In the genomic region with DNA sequence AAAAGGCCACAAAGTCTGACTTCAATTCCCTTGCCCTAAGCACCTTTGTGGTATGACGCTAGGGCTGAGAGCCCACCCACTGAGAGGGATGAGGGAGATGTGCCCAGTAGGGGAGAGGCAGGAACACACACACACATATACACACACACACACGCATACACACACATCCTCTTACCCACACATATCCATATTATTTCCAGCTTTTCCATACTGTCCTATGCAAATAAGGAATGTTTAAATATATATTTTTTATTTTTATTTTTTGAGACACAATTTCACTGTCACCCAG, we compare ENCODE assay signal across 21 cellular contexts. TPM values are rescaled to one million over a fixed set of nuclear protein-coding genes. Genes with fewer than 3 reads are reported as not detected.
DNase-seq lines count a peak whose midpoint lies in the region; ATAC-seq and TF ChIP-seq lines count a peak whose summit lies in the region.
"Had no signal": no experiment of that assay in that cellular context is flagged by ENCODE, and none has a peak within 500 bp of the region (broad histone marks: within the 10 kb centered on the region; RNA-seq: fewer than 3 reads in every experiment).

No MANE protein-coding gene starts in this region.

- no peak overlapping the region for H3K4me3 ChIP-seq in HCT116 (replicated peaks in 1 of 2; ENCODE audit: low read depth in 1 of 2, low read length in 2 of 2)
- no peak overlapping the region for H3K4me3 ChIP-seq in SK-N-MC
- H3K4me3 ChIP-seq in fibroblast of pulmonary artery (replicated peaks; ENCODE audit: low read depth, low read length): no peak overlapping the region
- H3K4me3 ChIP-seq: GM23248 had no signal

- no peaks in the 10 kb centered on the region for H3K27me3 ChIP-seq in HCT116 (ENCODE audit: insufficient read depth, low read length)

- H3K27ac ChIP-seq in HCT116 (ENCODE audit: low read depth, low read length): 0 out of 2 replicates have a peak overlapping the region, but pooled peaks have one; percentile 5
- H3K27ac ChIP-seq in SK-N-MC: peak overlapping the region; percentile 62; the same call in 1 of the 2 replicates
- H3K27ac ChIP-seq: GM23248 had no signal

- TF ChIP-seq RAD21 in HCT116 (IDR thresholded peaks at IDR 0.05; ENCODE audit: low read depth): no peak

- H3K79me2 ChIP-seq in HCT116 (ENCODE audit: insufficient read depth, low read length): peaks cover 63% of the 10 kb centered on the region

- no peaks in the 10 kb centered on the region for H3K9me3 ChIP-seq in HCT116 (ENCODE audit: control insufficient read depth in 1 of 2, insufficient read depth in 1 of 2, low read depth in 1 of 2, low read length in 2 of 2)
- H3K9me3 ChIP-seq in SK-N-MC (ENCODE audit: low read depth, low read length): no peaks in the 10 kb centered on the region

- peak overlapping the region; percentile 93 for H3K27ac Mint-ChIP-seq in progenitor cell of endocrine pancreas
- H3K27ac Mint-ChIP-seq: CD4-positive, alpha-beta T cell had no signal

- CTCF ChIA-PET in HCT116 (lab: Charles Lee): no interaction called here

- RAD21 ChIA-PET in HCT116 (lab: Charles Lee; ENCODE audit: low non-redundant PET in 1 of 2, low total read pairs in 2 of 2, uncharacterized antibody in 2 of 2, unreplicated experiment in 2 of 2): no interaction called here

- H2AFZ ChIP-seq in HCT116 (ENCODE audit: low read depth, low read length, poor library complexity, severe bottlenecking): no peak overlapping the region
- H2AFZ ChIP-seq: GM23248 had no signal

- H3K4me3 Mint-ChIP-seq in progenitor cell of endocrine pancreas (ENCODE audit: low read depth): no peak overlapping the region
- H3K4me3 Mint-ChIP-seq: CD4-positive, alpha-beta T cell had no signal

- ATAC-seq in HCT116 (no peak), HG02884 (IDR thresholded peaks at IDR 0.05; ENCODE audit: unreplicated experiment) (no peak)

- no peak for TF ChIP-seq CTCF in HCT116 (IDR thresholded peaks at IDR 0.05 in 2 of 3, conservative IDR thresholded peaks at IDR 0.05 in 1 of 3; ENCODE audit: borderline replicate concordance in 1 of 3, insufficient read depth in 1 of 3, low read depth in 2 of 3, low read length in 2 of 3)
- TF ChIP-seq CTCF in fibroblast of pulmonary artery (IDR thresholded peaks at IDR 0.05; ENCODE audit: low read length, missing control alignments): no peak
- no peak for TF ChIP-seq CTCF in progenitor cell of endocrine pancreas (IDR thresholded peaks at IDR 0.05; ENCODE audit: unreplicated experiment)

- H3K4me1 ChIP-seq in HCT116 (ENCODE audit: control insufficient read depth in 1 of 2, insufficient read depth in 2 of 2, low read length in 2 of 2): peaks cover 0 to 12% of the 10 kb centered on the region in 2 experiments; a peak in 1 of 4 replicates

- H4K20me1 ChIP-seq in HCT116 (ENCODE audit: insufficient read depth): no peaks in the 10 kb centered on the region

- H3K9me2 ChIP-seq in HCT116 (ENCODE audit: insufficient read depth): no peaks in the 10 kb centered on the region

- H3K4me2 ChIP-seq in HCT116 (ENCODE audit: low read length): no peak overlapping the region

- H3K27me3 Mint-ChIP-seq in progenitor cell of endocrine pancreas: no peaks in the 10 kb centered on the region
- H3K27me3 Mint-ChIP-seq: CD4-positive, alpha-beta T cell had no signal

- H3K4me1 Mint-ChIP-seq in progenitor cell of endocrine pancreas (ENCODE audit: low read depth): peaks cover 24% of the 10 kb centered on the region

- POLR2A ChIA-PET in HCT116 (lab: Charles Lee): no interaction called here

- no peak for TF ChIP-seq POLR2A in HCT116 (IDR thresholded peaks at IDR 0.05; ENCODE audit: borderline replicate concordance, extremely low read depth, insufficient read depth, insufficient read length)

- no TSS peak for BruUV-seq in HCT116 (replicated peaks; lab: Mats Ljungman, UMichigan)

- peaks cover 6% of the 10 kb centered on the region for H3K36me3 Mint-ChIP-seq in progenitor cell of endocrine pancreas (ENCODE audit: insufficient read depth)

- DNase-seq in HCT116 (ENCODE audit: low read depth, low spot score) (no peak), SK-N-MC (ENCODE audit: low read depth, low spot score) (no peak), fibroblast of pulmonary artery (ENCODE audit: low read depth) (peak; percentile 24), progenitor cell of endocrine pancreas (ENCODE audit: low spot score, unreplicated experiment) (no peak), OCI-M2 (lab: John Stamatoyannopoulos, UW; ENCODE audit: unreplicated experiment) (no peak), midbrain (lab: John Stamatoyannopoulos, UW) (no peak)
- DNase-seq: CD4-positive, alpha-beta T cell; DMS153; GF-D8; HCEC 1CT; KBM-7; MV-4-11; NCI-H1694 treated with DMSO at 0.1 percent for 48 hours; NCI-H510A; NCI-H774; SHP77 had no signal

- no peaks in the 10 kb centered on the region for H3K9me3 Mint-ChIP-seq in progenitor cell of endocrine pancreas (ENCODE audit: low read depth)
- H3K9me3 Mint-ChIP-seq: CD4-positive, alpha-beta T cell had no signal

- H3K36me3 ChIP-seq in HCT116 (ENCODE audit: control insufficient read depth in 1 of 2, insufficient read depth in 2 of 2, low read length in 2 of 2) (peaks cover 9 to 17% of the 10 kb centered on the region in 2 experiments; a peak in 2 of 4 replicates), SK-N-MC (ENCODE audit: insufficient read depth, low read length) (no peaks in the 10 kb centered on the region)

- intact Hi-C loops in HCT116 (cut with micrococcal nuclease): loop anchor here (10.0 kb wide), 1 partner anchor 59 kb away; no protein-coding TSS in a partner anchor

- H3K9ac ChIP-seq in HCT116 (ENCODE audit: low read length) (no peak overlapping the region), SK-N-MC (ENCODE audit: insufficient read length) (no peak overlapping the region)
- H3K9ac ChIP-seq: GM23248 had no signal

TF ChIP-seq in HCT116, 20 proteins besides CTCF, POLR2A, EP300 and RAD21:
- TF ChIP-seq JUND (IDR thresholded peaks at IDR 0.05) (no peak), YY1 (IDR thresholded peaks at IDR 0.05; ENCODE audit: extremely low read depth, insufficient replicate concordance, low read depth, low read length) (no peak), TCF7L2 (IDR thresholded peaks at IDR 0.05; ENCODE audit: borderline replicate concordance, extremely low read depth, insufficient read depth, insufficient read length) (no peak), EZH2phosphoT487 (IDR thresholded peaks at IDR 0.05; ENCODE audit: borderline replicate concordance) (no peak), CBX3 (IDR thresholded peaks at IDR 0.05; ENCODE audit: low read depth) (no peak), EZH2 (IDR thresholded peaks at IDR 0.05) (no peak), FOSL1 (IDR thresholded peaks at IDR 0.05; ENCODE audit: low read depth) (no peak), POLR2AphosphoS5 (IDR thresholded peaks at IDR 0.05; ENCODE audit: low read depth, low read length) (no peak), SRF (IDR thresholded peaks at IDR 0.05; ENCODE audit: low read depth) (no peak), ELF1 (IDR thresholded peaks at IDR 0.05; ENCODE audit: borderline replicate concordance, low read depth) (no peak), SIN3A (IDR thresholded peaks at IDR 0.05; ENCODE audit: low read depth) (no peak), CEBPB (IDR thresholded peaks at IDR 0.05; ENCODE audit: low read depth) (no peak)
- TF ChIP-seq, protein P1, sequence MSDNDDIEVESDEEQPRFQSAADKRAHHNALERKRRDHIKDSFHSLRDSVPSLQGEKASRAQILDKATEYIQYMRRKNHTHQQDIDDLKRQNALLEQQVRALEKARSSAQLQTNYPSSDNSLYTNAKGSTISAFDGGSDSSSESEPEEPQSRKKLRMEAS (IDR thresholded peaks at IDR 0.05): no peak
- TF ChIP-seq, protein P2, sequence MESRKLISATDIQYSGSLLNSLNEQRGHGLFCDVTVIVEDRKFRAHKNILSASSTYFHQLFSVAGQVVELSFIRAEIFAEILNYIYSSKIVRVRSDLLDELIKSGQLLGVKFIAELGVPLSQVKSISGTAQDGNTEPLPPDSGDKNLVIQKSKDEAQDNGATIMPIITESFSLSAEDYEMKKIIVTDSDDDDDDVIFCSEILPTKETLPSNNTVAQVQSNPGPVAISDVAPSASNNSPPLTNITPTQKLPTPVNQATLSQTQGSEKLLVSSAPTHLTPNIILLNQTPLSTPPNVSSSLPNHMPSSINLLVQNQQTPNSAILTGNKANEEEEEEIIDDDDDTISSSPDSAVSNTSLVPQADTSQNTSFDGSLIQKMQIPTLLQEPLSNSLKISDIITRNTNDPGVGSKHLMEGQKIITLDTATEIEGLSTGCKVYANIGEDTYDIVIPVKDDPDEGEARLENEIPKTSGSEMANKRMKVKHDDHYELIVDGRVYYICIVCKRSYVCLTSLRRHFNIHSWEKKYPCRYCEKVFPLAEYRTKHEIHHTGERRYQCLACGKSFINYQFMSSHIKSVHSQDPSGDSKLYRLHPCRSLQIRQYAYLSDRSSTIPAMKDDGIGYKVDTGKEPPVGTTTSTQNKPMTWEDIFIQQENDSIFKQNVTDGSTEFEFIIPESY (IDR thresholded peaks at IDR 0.05; ENCODE audit: extremely low read depth, insufficient replicate concordance, low read length): no peak
- TF ChIP-seq, protein P3, sequence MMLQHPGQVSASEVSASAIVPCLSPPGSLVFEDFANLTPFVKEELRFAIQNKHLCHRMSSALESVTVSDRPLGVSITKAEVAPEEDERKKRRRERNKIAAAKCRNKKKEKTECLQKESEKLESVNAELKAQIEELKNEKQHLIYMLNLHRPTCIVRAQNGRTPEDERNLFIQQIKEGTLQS (IDR thresholded peaks at IDR 0.05): no peak

RNA-seq across cellular contexts. Expression of a gene that starts 3.0 kb away (rescaled TPM):
- 142 TPM for total RNA-seq in HCT116 (2021; ENCODE audit: unreplicated experiment)
- polyA plus RNA-seq in HCT116 (2012): 210 and 227 TPM in 2 replicates
- total RNA-seq in progenitor cell of endocrine pancreas: 93.8 and 99.1 TPM in 2 replicates
- total RNA-seq: GM23248, OCI-LY7, RPMI7951 had no signal
- polyA plus RNA-seq: BJ, GM23248 had no signal

RNA-seq across cellular contexts. Expression of a gene that starts 9.4 kb away (rescaled TPM):
- total RNA-seq in HCT116 (2021; ENCODE audit: unreplicated experiment): 60.2 TPM
- 83.5 and 97.1 TPM in 2 replicates for polyA plus RNA-seq in HCT116 (2012)
- 61.0 and 63.0 TPM in 2 replicates for total RNA-seq in progenitor cell of endocrine pancreas

RNA-seq across cellular contexts. Expression of a gene that starts 10.3 kb away (rescaled TPM):
- total RNA-seq in HCT116 (2021; ENCODE audit: unreplicated experiment) (68.4 TPM), progenitor cell of endocrine pancreas (94.2 and 97.8 TPM in 2 replicates)
- polyA plus RNA-seq in HCT116 (2012): 47.4 and 48.3 TPM in 2 replicates

RNA-seq across cellular contexts. Expression of a gene that starts 18.3 kb away (rescaled TPM):
- total RNA-seq in HCT116 (2021; ENCODE audit: unreplicated experiment) (6.1 TPM), progenitor cell of endocrine pancreas (112 and 113 TPM in 2 replicates)
- polyA plus RNA-seq in HCT116 (2012): 4.9 and 5.5 TPM in 2 replicates

RNA-seq across cellular contexts. Expression of a gene that starts 43.2 kb away (rescaled TPM):
- total RNA-seq in HCT116 (2021; ENCODE audit: unreplicated experiment) (153 TPM), progenitor cell of endocrine pancreas (299 and 301 TPM in 2 replicates)
- 225 and 258 TPM in 2 replicates for polyA plus RNA-seq in HCT116 (2012)
